ENCODE assay signal across 25 cellular contexts in the genomic region with DNA sequence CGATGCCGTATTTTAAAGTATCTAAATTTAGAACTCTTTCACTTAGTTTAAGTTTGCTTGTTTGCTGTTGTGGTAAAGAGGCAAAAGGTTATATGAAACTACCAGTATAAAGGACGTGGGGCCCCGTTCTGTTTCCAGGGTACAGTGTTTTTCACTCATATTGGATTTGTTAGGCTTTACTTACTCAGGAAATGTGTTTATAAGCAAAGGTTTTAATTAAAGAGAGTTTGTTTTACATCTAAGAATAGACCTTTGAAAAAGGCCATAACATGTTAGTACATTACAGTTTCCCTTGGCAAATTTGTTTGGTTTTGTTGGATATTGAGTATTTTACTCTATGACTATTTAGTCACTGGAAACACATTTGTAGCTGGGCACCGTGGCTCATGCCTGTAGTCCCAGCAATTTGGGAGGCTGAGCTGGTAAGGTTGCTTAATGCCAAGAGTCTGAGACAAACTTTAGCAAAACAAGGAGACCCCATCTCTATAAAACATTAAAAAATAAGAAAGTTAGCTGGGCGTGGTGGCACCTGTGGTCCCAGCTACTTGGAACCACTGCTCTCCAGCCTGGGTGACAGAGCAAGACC. TPM values are rescaled to one million over a fixed set of nuclear protein-coding genes. Genes with fewer than 3 reads are reported as not detected.
A peak's percentile ranks its signal among the peaks of the same experiment; 100 is the strongest.
DNase-seq lines count a peak whose midpoint lies in the region; ATAC-seq and TF ChIP-seq lines count a peak whose summit lies in the region.
"Had no signal": no experiment of that assay in that cellular context is flagged by ENCODE, and none has a peak within 500 bp of the region (broad histone marks: within the 10 kb centered on the region; RNA-seq: fewer than 3 reads in every experiment).

No MANE protein-coding gene starts in this region.

- no peaks in the 10 kb centered on the region for H3K9me3 ChIP-seq in CD8-positive, alpha-beta T cell (ENCODE audit: low read length)
- no peaks in the 10 kb centered on the region for H3K9me3 ChIP-seq in right cardiac atrium (ENCODE audit: control insufficient read depth, low read length)

- WGBS in right cardiac atrium: 73% methylated on average over 6 of the region's 6 CpGs

- H3K36me3 ChIP-seq in CD8-positive, alpha-beta T cell (ENCODE audit: insufficient read depth, low read length): no peaks in the 10 kb centered on the region

- CTCF ChIA-PET in activated CD8-positive, alpha-beta memory T cell treated with anti-CD3 and anti-CD28 coated beads, Interleukin-2, amount 10 ng/mL, durations not matched to agents 7 days and 5 days (lab: Charles Lee): no interaction called here
- CTCF ChIA-PET in CD8-positive, alpha-beta T cell (lab: Charles Lee): interaction anchor here (1.0 kb wide), 1 partner anchor 14 kb away, joined by 4 read pairs; no protein-coding TSS in a partner anchor
- CTCF ChIA-PET in activated CD8-positive, alpha-beta T cell treated with anti-CD3 and anti-CD28 coated beads for 36 hours (lab: Charles Lee): no interaction called here

- peaks cover 31% of the 10 kb centered on the region for H3K36me3 Mint-ChIP-seq in activated CD8-positive, alpha-beta memory T cell treated with anti-CD3 and anti-CD28 coated beads, Interleukin-2, amount 10 ng/mL, durations not matched to agents 7 days and 5 days
- H3K36me3 Mint-ChIP-seq in CD8-positive, alpha-beta T cell: peaks cover 9% of the 10 kb centered on the region
- H3K36me3 Mint-ChIP-seq in activated CD8-positive, alpha-beta T cell treated with anti-CD3 and anti-CD28 coated beads for 36 hours (ENCODE audit: low read depth): peaks cover 37% of the 10 kb centered on the region

- no peak overlapping the region for H3K4me3 Mint-ChIP-seq in activated CD8-positive, alpha-beta memory T cell treated with anti-CD3 and anti-CD28 coated beads, Interleukin-2, amount 10 ng/mL, durations not matched to agents 7 days and 5 days
- H3K4me3 Mint-ChIP-seq in CD8-positive, alpha-beta T cell: no peak overlapping the region
- H3K4me3 Mint-ChIP-seq in activated CD8-positive, alpha-beta T cell treated with anti-CD3 and anti-CD28 coated beads for 36 hours: peak overlapping the region; percentile 8
- H3K4me3 Mint-ChIP-seq: IgD-negative memory B cell had no signal

- no peaks in the 10 kb centered on the region for H3K9me3 Mint-ChIP-seq in activated CD8-positive, alpha-beta memory T cell treated with anti-CD3 and anti-CD28 coated beads, Interleukin-2, amount 10 ng/mL, durations not matched to agents 7 days and 5 days (ENCODE audit: low read depth)
- H3K9me3 Mint-ChIP-seq in CD8-positive, alpha-beta T cell: peaks cover 6% of the 10 kb centered on the region
- H3K9me3 Mint-ChIP-seq in activated CD8-positive, alpha-beta T cell treated with anti-CD3 and anti-CD28 coated beads for 36 hours: peaks cover 5% of the 10 kb centered on the region

- TF ChIP-seq CTCF in CD8-positive, alpha-beta T cell (IDR thresholded peaks at IDR 0.05): no peak
- no peak for TF ChIP-seq CTCF in activated CD8-positive, alpha-beta T cell treated with anti-CD3 and anti-CD28 coated beads for 36 hours (IDR thresholded peaks at IDR 0.05)

- H3K4me3 ChIP-seq in CD8-positive, alpha-beta T cell (ENCODE audit: low read depth, low read length): no peak overlapping the region
- H3K4me3 ChIP-seq in right cardiac atrium (ENCODE audit: low read length): peak overlapping the region; percentile 3

- peak; percentile 45 for ATAC-seq in activated CD8-positive, alpha-beta memory T cell treated with anti-CD3 and anti-CD28 coated beads, Interleukin-2, amount 10 ng/mL, durations not matched to agents 7 days and 5 days
- ATAC-seq in CD8-positive, alpha-beta T cell: no peak
- peak; percentile 57 for ATAC-seq in activated CD8-positive, alpha-beta T cell treated with anti-CD3 and anti-CD28 coated beads for 36 hours
- ATAC-seq in right cardiac atrium (no peak), GM21576 (IDR thresholded peaks at IDR 0.05; ENCODE audit: unreplicated experiment) (no peak), HG03175 (IDR thresholded peaks at IDR 0.05; ENCODE audit: unreplicated experiment) (no peak), GM21737 (IDR thresholded peaks at IDR 0.05; ENCODE audit: unreplicated experiment) (no peak)
- ATAC-seq: sciatic nerve had no signal

- no peaks in the 10 kb centered on the region for H3K27me3 Mint-ChIP-seq in activated CD8-positive, alpha-beta memory T cell treated with anti-CD3 and anti-CD28 coated beads, Interleukin-2, amount 10 ng/mL, durations not matched to agents 7 days and 5 days
- no peaks in the 10 kb centered on the region for H3K27me3 Mint-ChIP-seq in CD8-positive, alpha-beta T cell (ENCODE audit: low read depth)
- H3K27me3 Mint-ChIP-seq in activated CD8-positive, alpha-beta T cell treated with anti-CD3 and anti-CD28 coated beads for 36 hours: no peaks in the 10 kb centered on the region

- peaks cover 29% of the 10 kb centered on the region for H3K4me1 Mint-ChIP-seq in activated CD8-positive, alpha-beta memory T cell treated with anti-CD3 and anti-CD28 coated beads, Interleukin-2, amount 10 ng/mL, durations not matched to agents 7 days and 5 days
- peaks cover 18% of the 10 kb centered on the region for H3K4me1 Mint-ChIP-seq in CD8-positive, alpha-beta T cell (ENCODE audit: low read depth)
- peaks cover 47% of the 10 kb centered on the region for H3K4me1 Mint-ChIP-seq in activated CD8-positive, alpha-beta T cell treated with anti-CD3 and anti-CD28 coated beads for 36 hours (ENCODE audit: low read depth)
- H3K4me1 Mint-ChIP-seq: IgD-negative memory B cell had no signal

- H3K27me3 ChIP-seq in CD8-positive, alpha-beta T cell (ENCODE audit: insufficient read depth, low read length): no peaks in the 10 kb centered on the region
- H3K27me3 ChIP-seq in right cardiac atrium (ENCODE audit: control insufficient read depth, insufficient read depth): no peaks in the 10 kb centered on the region

- H3K27ac ChIP-seq in CD8-positive, alpha-beta T cell (ENCODE audit: low read depth, low read length): no peak overlapping the region
- no peak overlapping the region for H3K27ac ChIP-seq in right cardiac atrium (ENCODE audit: low read length)
- H3K27ac ChIP-seq: parathyroid adenoma had no signal

- DNase-seq in activated CD8-positive, alpha-beta memory T cell treated with anti-CD3 and anti-CD28 coated beads, Interleukin-2, amount 10 ng/mL, durations not matched to agents 7 days and 5 days: no peak
- DNase-seq in activated CD8-positive, alpha-beta memory T cell treated with anti-CD3 and anti-CD28 coated beads, Interleukin-2, amount 50 U/mL, for 4 hours: no peak
- no peak for DNase-seq in CD8-positive, alpha-beta T cell
- peak; percentile 60 for DNase-seq in activated CD8-positive, alpha-beta T cell treated with anti-CD3 and anti-CD28 coated beads for 36 hours
- DNase-seq in right cardiac atrium: no peak
- DNase-seq: activated naive CD4-positive, alpha-beta T cell treated with Interleukin-2 at 50 U/mL for 16 hours; aorta; caudate nucleus; COR-L47; dermis blood vessel endothelial cell; DMS79 treated with DMSO at 0.1 percent for 48 hours; H7; kidney; mammary epithelial cell; NCI-H1417 treated with DMSO at 0.1 percent for 48 hours; NCI-H2081 treated with DMSO at 0.1 percent for 48 hours; NCI-H82; stimulated activated naive CD4-positive, alpha-beta T cell treated with Interleukin-2 at 50 U/mL for 16 hours; trophoblast cell had no signal

- POLR2A ChIA-PET in CD8-positive, alpha-beta T cell (lab: Charles Lee): no interaction called here
- POLR2A ChIA-PET in activated CD8-positive, alpha-beta T cell treated with anti-CD3 and anti-CD28 coated beads for 36 hours (lab: Charles Lee): interaction anchor here (1.1 to 1.2 kb wide), 2 partner anchors 10 to 16 kb away, joined by 4 read pairs; no protein-coding TSS in a partner anchor

- H3K27ac Mint-ChIP-seq in activated CD8-positive, alpha-beta memory T cell treated with anti-CD3 and anti-CD28 coated beads, Interleukin-2, amount 10 ng/mL, durations not matched to agents 7 days and 5 days: peak overlapping the region; percentile 66
- H3K27ac Mint-ChIP-seq in CD8-positive, alpha-beta T cell: peak overlapping the region; percentile 66
- H3K27ac Mint-ChIP-seq in activated CD8-positive, alpha-beta T cell treated with anti-CD3 and anti-CD28 coated beads for 36 hours: peak overlapping the region; percentile 84

- intact Hi-C loops in CD8-positive, alpha-beta T cell (cut with DNase I, micrococcal nuclease): loop anchor here in 1 of 2 experiments (1.0 to 10.0 kb wide), 2 partner anchors 29 to 219 kb away; a partner anchor contains a TSS
- intact Hi-C loops in activated CD8-positive, alpha-beta T cell treated with anti-CD3 and anti-CD28 coated beads for 36 hours (cut with micrococcal nuclease): no loop called here
- intact Hi-C loops in right cardiac atrium (cut with DNase I): no loop called here

- no peaks in the 10 kb centered on the region for H3K4me1 ChIP-seq in CD8-positive, alpha-beta T cell (ENCODE audit: insufficient read depth, low read length)
- H3K4me1 ChIP-seq in right cardiac atrium (ENCODE audit: control insufficient read depth, insufficient read depth, low read length): no peaks in the 10 kb centered on the region
- H3K4me1 ChIP-seq: parathyroid adenoma had no signal

RNA-seq across cellular contexts. Expression of a gene that starts 7.1 kb away (rescaled TPM):
- 10 to 100 TPM; 20.0 to 24.7 TPM for total RNA-seq in activated CD8-positive, alpha-beta memory T cell treated with anti-CD3 and anti-CD28 coated beads, Interleukin-2, amount 10 ng/mL, durations not matched to agents 7 days and 5 days
- total RNA-seq in CD8-positive, alpha-beta T cell: 1 to 10 TPM; 5.2 to 5.4 TPM
- 10 to 100 TPM; 15.2 to 15.8 TPM for total RNA-seq in activated CD8-positive, alpha-beta T cell treated with anti-CD3 and anti-CD28 coated beads for 36 hours
- 10 to 100 TPM in 1 of 4 donors, 1 to 10 TPM in 3; 3.9 to 12.1 (median 6.5) TPM for total RNA-seq in right cardiac atrium
- polyA plus RNA-seq in right cardiac atrium: 2.0 TPM

Comparison
In these comparisons a context has a peak if more than half of its experiments do, and no peak if none do; other contexts are left out.
1. ATAC-seq: peak in activated CD8-positive, alpha-beta memory T cell treated with anti-CD3 and anti-CD28 coated beads, Interleukin-2, amount 10 ng/mL, durations not matched to agents 7 days and 5 days (single experiment) and activated CD8-positive, alpha-beta T cell treated with anti-CD3 and anti-CD28 coated beads for 36 hours (single experiment); none in CD8-positive, alpha-beta T cell (single experiment), right cardiac atrium (0 of 2), GM21576 (single experiment), HG03175 (single experiment) and GM21737 (single experiment).
2. Peak in every context shown above with its lines, with median percentiles within 50 percentile points of each other: H3K27ac Mint-ChIP-seq.